Comparison of ENCODE assay signal across 19 cellular contexts in genomic region chr18:13397504-13398163, GRCh38.
DNase-seq lines count a peak whose midpoint lies in the region; ATAC-seq, FAIRE-seq and TF ChIP-seq lines count a peak whose summit lies in the region.
"Had no signal": no experiment of that assay in that cellular context is flagged by ENCODE, and none has a peak within 500 bp of the region (broad histone marks: within the 10 kb centered on the region; RNA-seq: fewer than 3 reads in every experiment).

No MANE protein-coding gene starts in this region.

- H3K27me3 ChIP-seq in endodermal cell (ENCODE audit: control insufficient read depth, insufficient read depth, low read length, poor library complexity, severe bottlenecking): no peaks in the 10 kb centered on the region
- H3K27me3 ChIP-seq: BLaER1 had no signal

- no peak for TF ChIP-seq CTCF in endodermal cell (conservative IDR thresholded peaks at IDR 0.05)

- no peak overlapping the region for H3K27ac ChIP-seq in endodermal cell (ENCODE audit: low read depth, low read length)
- H3K27ac ChIP-seq: BLaER1 had no signal

- DNase-seq in stimulated activated naive CD8-positive, alpha-beta T cell treated with anti-CD3 and anti-CD28 coated beads, Interleukin-15, amount 100 ng/mL, for 72 hours: no peak
- DNase-seq in stimulated activated naive CD8-positive, alpha-beta T cell treated with anti-CD3 and anti-CD28 coated beads, Interleukin-15, Interleukin-2, amounts not matched to agents 100 U/mL and 50 U/mL, for 24 hours: no peak
- DNase-seq in NCI-H524 treated with DMSO at 0.1 percent for 48 hours (lab: John Stamatoyannopoulos, UW): peak; percentile 21
- DNase-seq in endodermal cell: peak; percentile 29
- no peak for DNase-seq in RCC 7860 (ENCODE audit: low spot score)
- DNase-seq: DMS79, HFFc6, KG1, NCI-H1105 treated with DMSO at 0.1 percent for 48 hours, NCI-H1930, NCI-H446 treated with DMSO at 0.1 percent for 48 hours, NCI-H774, PC-3 had no signal

- no peaks in the 10 kb centered on the region for H3K27me3 Mint-ChIP-seq in stimulated activated naive CD8-positive, alpha-beta T cell treated with anti-CD3 and anti-CD28 coated beads, Interleukin-15, amount 100 ng/mL, for 72 hours
- H3K27me3 Mint-ChIP-seq in endodermal cell (ENCODE audit: insufficient read depth): no peaks in the 10 kb centered on the region

- H3K4me3 ChIP-seq in endodermal cell (ENCODE audit: low read length): no peak overlapping the region
- H3K4me3 ChIP-seq: BLaER1 had no signal

- H3K4me1 Mint-ChIP-seq in stimulated activated naive CD8-positive, alpha-beta T cell treated with anti-CD3 and anti-CD28 coated beads, Interleukin-15, amount 100 ng/mL, for 72 hours: peaks cover 45% of the 10 kb centered on the region
- no peaks in the 10 kb centered on the region for H3K4me1 Mint-ChIP-seq in endodermal cell

- ATAC-seq in stimulated activated naive CD8-positive, alpha-beta T cell treated with anti-CD3 and anti-CD28 coated beads, Interleukin-15, amount 100 ng/mL, for 72 hours: no peak
- ATAC-seq in stimulated activated naive CD8-positive, alpha-beta T cell treated with anti-CD3 and anti-CD28 coated beads, Interleukin-15, Interleukin-2, amounts not matched to agents 100 U/mL and 50 U/mL, for 24 hours: no peak
- ATAC-seq in HG03280 (IDR thresholded peaks at IDR 0.05; ENCODE audit: unreplicated experiment) (no peak), GM18873 (IDR thresholded peaks at IDR 0.05; ENCODE audit: low FRiP score, unreplicated experiment) (no peak)
- ATAC-seq: CD8-positive, alpha-beta T cell; HepG2; PC-3 had no signal

- no peaks in the 10 kb centered on the region for H3K36me3 ChIP-seq in endodermal cell (ENCODE audit: control insufficient read depth, insufficient read depth, low read length)

- H3K4me3 Mint-ChIP-seq in stimulated activated naive CD8-positive, alpha-beta T cell treated with anti-CD3 and anti-CD28 coated beads, Interleukin-15, amount 100 ng/mL, for 72 hours: no peak overlapping the region
- H3K4me3 Mint-ChIP-seq in endodermal cell: no peak overlapping the region
- H3K4me3 Mint-ChIP-seq: CD8-positive, alpha-beta T cell; HFFc6 had no signal

- no peak overlapping the region for H3K9ac ChIP-seq in endodermal cell (ENCODE audit: extremely low read depth, low read length, poor library complexity, severe bottlenecking)
- H3K9ac ChIP-seq: BLaER1 had no signal

- H3K36me3 Mint-ChIP-seq in endodermal cell (ENCODE audit: low read depth): no peaks in the 10 kb centered on the region

- H3K27ac Mint-ChIP-seq in stimulated activated naive CD8-positive, alpha-beta T cell treated with anti-CD3 and anti-CD28 coated beads, Interleukin-15, amount 100 ng/mL, for 72 hours: peak overlapping the region; percentile 27 to 37
- H3K27ac Mint-ChIP-seq in endodermal cell: no peak overlapping the region
- H3K27ac Mint-ChIP-seq: CD8-positive, alpha-beta T cell; HFFc6 had no signal

- peaks cover 6% of the 10 kb centered on the region for H3K4me1 ChIP-seq in endodermal cell (ENCODE audit: control insufficient read depth, insufficient read depth, low read length)

- WGBS in endodermal cell (ENCODE audit: insufficient coverage in 1 of 2, insufficient read length in 1 of 2), 2 experiments: 88 to 91% methylated on average over 15 to 16 of the region's 16 CpGs

- H3K9me3 ChIP-seq in endodermal cell (ENCODE audit: control insufficient read depth, low read length): no peaks in the 10 kb centered on the region
- H3K9me3 ChIP-seq: BLaER1 had no signal

- FAIRE-seq in RCC 7860 (lab: Jason Lieb, UNC): no peak
- FAIRE-seq: H54, HepG2 had no signal

- H3K9me3 Mint-ChIP-seq in stimulated activated naive CD8-positive, alpha-beta T cell treated with anti-CD3 and anti-CD28 coated beads, Interleukin-15, amount 100 ng/mL, for 72 hours: no peaks in the 10 kb centered on the region
- no peaks in the 10 kb centered on the region for H3K9me3 Mint-ChIP-seq in endodermal cell
- H3K9me3 Mint-ChIP-seq: CD8-positive, alpha-beta T cell had no signal

Comparison
In these comparisons a context has a peak if more than half of its experiments do, and no peak if none do; other contexts are left out.
1. DNase-seq: peak in NCI-H524 treated with DMSO at 0.1 percent for 48 hours (single experiment) and endodermal cell (single experiment); none in stimulated activated naive CD8-positive, alpha-beta T cell treated with anti-CD3 and anti-CD28 coated beads, Interleukin-15, amount 100 ng/mL, for 72 hours (0 of 2), stimulated activated naive CD8-positive, alpha-beta T cell treated with anti-CD3 and anti-CD28 coated beads, Interleukin-15, Interleukin-2, amounts not matched to agents 100 U/mL and 50 U/mL, for 24 hours (single experiment) and RCC 7860 (single experiment).